Comparison of ENCODE assay signal across 8 cellular contexts in the genomic region with DNA sequence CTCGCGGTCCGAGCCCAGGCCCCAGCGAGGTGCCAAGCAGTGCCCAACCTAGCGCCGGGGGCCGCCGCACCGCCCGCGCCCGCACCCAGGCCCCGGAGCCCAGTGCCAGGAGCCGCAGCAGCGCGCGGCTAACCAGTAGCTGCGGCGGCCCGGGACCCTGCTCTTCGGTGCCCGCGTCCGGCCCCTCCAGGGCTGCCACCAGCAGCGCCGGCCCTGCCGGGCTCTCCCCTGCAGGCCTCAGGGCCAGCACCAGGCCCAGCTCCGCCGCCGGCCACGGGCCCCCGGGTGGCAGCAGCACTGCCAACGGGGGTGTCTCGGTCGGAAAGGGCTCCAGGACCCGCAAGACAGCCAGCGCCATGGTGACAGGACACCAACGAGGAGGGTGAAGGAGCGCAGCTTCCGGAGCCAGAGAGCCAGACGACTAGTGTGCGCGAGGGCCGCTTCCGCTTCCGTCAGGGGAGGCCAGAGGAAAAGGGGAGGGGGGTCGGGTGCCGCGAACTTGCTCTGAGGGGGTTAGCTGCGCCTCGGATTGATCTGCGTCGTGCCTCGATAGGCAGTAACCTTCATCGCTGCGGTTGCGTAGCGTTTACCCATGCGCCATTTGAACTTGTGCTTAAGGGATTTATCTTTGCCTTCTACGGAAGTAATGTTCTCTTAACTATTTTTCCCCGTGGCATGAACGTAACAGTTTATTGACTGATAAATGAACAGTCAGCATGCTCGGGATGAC. TPM values are rescaled to one million over a fixed set of nuclear protein-coding genes. Genes with fewer than 3 reads are reported as not detected.
DNase-seq lines count a peak whose midpoint lies in the region; TF ChIP-seq lines count a peak whose summit lies in the region.

A gene with protein sequence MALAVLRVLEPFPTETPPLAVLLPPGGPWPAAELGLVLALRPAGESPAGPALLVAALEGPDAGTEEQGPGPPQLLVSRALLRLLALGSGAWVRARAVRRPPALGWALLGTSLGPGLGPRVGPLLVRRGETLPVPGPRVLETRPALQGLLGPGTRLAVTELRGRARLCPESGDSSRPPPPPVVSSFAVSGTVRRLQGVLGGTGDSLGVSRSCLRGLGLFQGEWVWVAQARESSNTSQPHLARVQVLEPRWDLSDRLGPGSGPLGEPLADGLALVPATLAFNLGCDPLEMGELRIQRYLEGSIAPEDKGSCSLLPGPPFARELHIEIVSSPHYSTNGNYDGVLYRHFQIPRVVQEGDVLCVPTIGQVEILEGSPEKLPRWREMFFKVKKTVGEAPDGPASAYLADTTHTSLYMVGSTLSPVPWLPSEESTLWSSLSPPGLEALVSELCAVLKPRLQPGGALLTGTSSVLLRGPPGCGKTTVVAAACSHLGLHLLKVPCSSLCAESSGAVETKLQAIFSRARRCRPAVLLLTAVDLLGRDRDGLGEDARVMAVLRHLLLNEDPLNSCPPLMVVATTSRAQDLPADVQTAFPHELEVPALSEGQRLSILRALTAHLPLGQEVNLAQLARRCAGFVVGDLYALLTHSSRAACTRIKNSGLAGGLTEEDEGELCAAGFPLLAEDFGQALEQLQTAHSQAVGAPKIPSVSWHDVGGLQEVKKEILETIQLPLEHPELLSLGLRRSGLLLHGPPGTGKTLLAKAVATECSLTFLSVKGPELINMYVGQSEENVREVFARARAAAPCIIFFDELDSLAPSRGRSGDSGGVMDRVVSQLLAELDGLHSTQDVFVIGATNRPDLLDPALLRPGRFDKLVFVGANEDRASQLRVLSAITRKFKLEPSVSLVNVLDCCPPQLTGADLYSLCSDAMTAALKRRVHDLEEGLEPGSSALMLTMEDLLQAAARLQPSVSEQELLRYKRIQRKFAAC (minus strand): TSS at position 389 of the 730 bp plus-strand sequence. CDS start 31 bp downstream, at position 358.

- no peak for TF ChIP-seq EP300 in suprapubic skin (IDR thresholded peaks at IDR 0.05)

- H3K4me1 Mint-ChIP-seq in HFFc6 (ENCODE audit: low read depth), result peaks cover 42% of the 10 kb centered on the region
- peaks cover 53% of the 10 kb centered on the region for H3K4me1 Mint-ChIP-seq in activated naive CD4-positive, alpha-beta T cell treated with anti-CD3 and anti-CD28 coated beads for 36 hours (ENCODE audit: low read depth)

- peak within 1 kb of the TSS; percentile 95 for H3K4me3 Mint-ChIP-seq in HFFc6
- peak within 1 kb of the TSS; percentile 95 for H3K4me3 Mint-ChIP-seq in activated naive CD4-positive, alpha-beta T cell treated with anti-CD3 and anti-CD28 coated beads for 36 hours

- TF ChIP-seq CTCF in HFFc6 (IDR thresholded peaks at IDR 0.05) (no peak), suprapubic skin (IDR thresholded peaks at IDR 0.05) (no peak)

- H3K36me3 Mint-ChIP-seq in HFFc6 (ENCODE audit: low read depth), result peaks cover 18% of the 10 kb centered on the region
- peaks cover 17% of the 10 kb centered on the region for H3K36me3 Mint-ChIP-seq in activated naive CD4-positive, alpha-beta T cell treated with anti-CD3 and anti-CD28 coated beads for 36 hours (ENCODE audit: low read depth)

- H3K9me3 ChIP-seq in suprapubic skin, result no peaks in the 10 kb centered on the region

- peak in 1 of 2 donors; percentile 57 for TF ChIP-seq POLR2A in suprapubic skin (IDR thresholded peaks at IDR 0.05)

- H3K27ac Mint-ChIP-seq in HFFc6, result peak within 1 kb of the TSS; percentile 93
- peak within 1 kb of the TSS; percentile 99 for H3K27ac Mint-ChIP-seq in activated naive CD4-positive, alpha-beta T cell treated with anti-CD3 and anti-CD28 coated beads for 36 hours

- intact Hi-C loops in activated naive CD4-positive, alpha-beta T cell treated with anti-CD3 and anti-CD28 coated beads for 36 hours (cut with micrococcal nuclease), result loop anchor here (1.0 to 5.0 kb wide), 8 partner anchors 34 to 538 kb away; a partner anchor contains a TSS

- in situ Hi-C loops in SK-MEL-5 (cut with HindIII; ENCODE audit: low pct_unique_long_range_greater_than_20kb, low sequenced_read_pairs), result no loop called here

- H3K36me3 ChIP-seq in suprapubic skin, result no peaks in the 10 kb centered on the region

- H3K27me3 Mint-ChIP-seq in HFFc6 (ENCODE audit: insufficient read depth), result no peaks in the 10 kb centered on the region
- no peaks in the 10 kb centered on the region for H3K27me3 Mint-ChIP-seq in activated naive CD4-positive, alpha-beta T cell treated with anti-CD3 and anti-CD28 coated beads for 36 hours (ENCODE audit: low read depth)

- H3K9me3 Mint-ChIP-seq in HFFc6, result no peaks in the 10 kb centered on the region
- H3K9me3 Mint-ChIP-seq in activated naive CD4-positive, alpha-beta T cell treated with anti-CD3 and anti-CD28 coated beads for 36 hours, result no peaks in the 10 kb centered on the region

- DNase-seq in GDM1 (lab: John Stamatoyannopoulos, UW) (peak; percentile 91), HFFc6 (peak; percentile 76), NAMALWA (ENCODE audit: low spot score) (peak; percentile 97), SK-MEL-5 (ENCODE audit: low read depth, low spot score) (peak; percentile 81), germinal center (ENCODE audit: low spot score) (peak; percentile 89), nucleus accumbens (lab: John Stamatoyannopoulos, UW) (peak; percentile 15 to 96 (median 80)), suprapubic skin (ENCODE audit: low spot score in 2 of 2) (peak; percentile 95 to 97)
- peak; percentile 97 for DNase-seq in activated naive CD4-positive, alpha-beta T cell treated with anti-CD3 and anti-CD28 coated beads for 36 hours

- 2% methylated on average over 17 of the region's 63 CpGs for WGBS in suprapubic skin

- H3K4me3 ChIP-seq in suprapubic skin, result peak within 1 kb of the TSS; percentile 72

- H3K27ac ChIP-seq in suprapubic skin, result peak within 1 kb of the TSS; percentile 87

- peaks cover 28% of the 10 kb centered on the region for H3K4me1 ChIP-seq in suprapubic skin

- CTCF ChIA-PET in activated naive CD4-positive, alpha-beta T cell treated with anti-CD3 and anti-CD28 coated beads for 36 hours (lab: Charles Lee), result interaction anchor here (1.0 to 2.0 kb wide), 4 partner anchors 14 to 77 kb away, joined by 3 to 6 read pairs (median 4); no protein-coding TSS in a partner anchor

- H3K27me3 ChIP-seq in suprapubic skin, result no peaks in the 10 kb centered on the region

RNA-seq across cellular contexts. Expression of the gene that starts here (rescaled TPM):
- 10 to 100 TPM; 20.3 to 31.7 (median 22.4) TPM for total RNA-seq in HFFc6 (2021; fragmentation: NEBNext Ultra II Directional; extraction: Animal tissue kit (Norgen Biotek cat#: 25700))
- total RNA-seq in SK-MEL-5 (2014; rRNA removed; shearing (Covaris generic)), result 15.2 and 18.4 TPM in 2 replicates
- polyA plus RNA-seq in SK-MEL-5 (2015; cell fraction: cytosol; rRNA removed), result 10.3 and 14.0 TPM in 2 replicates
- polyA plus RNA-seq in SK-MEL-5 (2015; cell fraction: nucleus; rRNA removed), result 29.8 and 32.2 TPM in 2 replicates
- 10 to 100 TPM; 17.1 to 18.2 TPM for total RNA-seq in activated naive CD4-positive, alpha-beta T cell treated with anti-CD3 and anti-CD28 coated beads for 36 hours
- total RNA-seq in suprapubic skin, result 10 to 100 TPM; 18.6 to 48.0 (median 22.8) TPM

Comparison
In these comparisons a context has a peak if more than half of its experiments do, and no peak if none do; other contexts are left out.
1. Peak in every context shown above with its lines: DNase-seq, H3K4me3 ChIP-seq and H3K27ac ChIP-seq.